21 cellular contexts compared by ENCODE assay signal in genomic region chr22:40519948-40520331, GRCh38.
DNase-seq lines count a peak whose midpoint lies in the region; ATAC-seq and TF ChIP-seq lines count a peak whose summit lies in the region.
"Had no signal": no experiment of that assay in that cellular context is flagged by ENCODE, and none has a peak within 500 bp of the region (broad histone marks: within the 10 kb centered on the region; RNA-seq: fewer than 3 reads in every experiment).

No MANE protein-coding gene starts in this region.

- H3K27me3 Mint-ChIP-seq in CD4-positive, alpha-beta T cell, result no peaks in the 10 kb centered on the region
- no peaks in the 10 kb centered on the region for H3K27me3 Mint-ChIP-seq in CD8-positive, alpha-beta memory T cell
- no peaks in the 10 kb centered on the region for H3K27me3 Mint-ChIP-seq in activated naive CD8-positive, alpha-beta T cell treated with anti-CD3 and anti-CD28 coated beads, Interleukin-2, amount 10 ng/mL, durations not matched to agents 7 days and 5 days

- TF ChIP-seq CTCF in CD4-positive, alpha-beta T cell (IDR thresholded peaks at IDR 0.05), result no peak
- TF ChIP-seq CTCF in mucosa of descending colon (IDR thresholded peaks at IDR 0.05), result no peak

- H3K4me1 Mint-ChIP-seq in CD4-positive, alpha-beta T cell (ENCODE audit: low read depth), result peaks cover 58% of the 10 kb centered on the region
- H3K4me1 Mint-ChIP-seq in CD8-positive, alpha-beta memory T cell, result peaks cover 22 to 32% (median 28%) of the 10 kb centered on the region in 3 donors
- peaks cover 34% of the 10 kb centered on the region for H3K4me1 Mint-ChIP-seq in activated naive CD8-positive, alpha-beta T cell treated with anti-CD3 and anti-CD28 coated beads, Interleukin-2, amount 10 ng/mL, durations not matched to agents 7 days and 5 days

- H3K9me3 Mint-ChIP-seq in CD4-positive, alpha-beta T cell, result no peaks in the 10 kb centered on the region
- H3K9me3 Mint-ChIP-seq in CD8-positive, alpha-beta memory T cell, result no peaks in the 10 kb centered on the region
- H3K9me3 Mint-ChIP-seq in activated naive CD8-positive, alpha-beta T cell treated with anti-CD3 and anti-CD28 coated beads, Interleukin-2, amount 10 ng/mL, durations not matched to agents 7 days and 5 days, result no peaks in the 10 kb centered on the region
- H3K9me3 Mint-ChIP-seq: immature natural killer cell had no signal

- POLR2A ChIA-PET in CD4-positive, alpha-beta T cell (lab: Charles Lee), result interaction anchor here (1.9 kb wide), 1 partner anchor 14 kb away, joined by 11 read pairs; no protein-coding TSS in a partner anchor
- POLR2A ChIA-PET in CD8-positive, alpha-beta memory T cell (lab: Charles Lee), result no interaction called here
- POLR2A ChIA-PET in activated naive CD8-positive, alpha-beta T cell treated with anti-CD3 and anti-CD28 coated beads, Interleukin-2, amount 10 ng/mL, durations not matched to agents 7 days and 5 days (lab: Charles Lee), result interaction anchor here (1.1 to 1.7 kb wide), 2 partner anchors 14 to 117 kb away, joined by 4 to 6 read pairs; partner anchors contain the start of gene MRTFA

- no peaks in the 10 kb centered on the region for H3K36me3 ChIP-seq in CD8-positive, alpha-beta memory T cell (ENCODE audit: insufficient read depth, low read length)
- H3K36me3 ChIP-seq in mucosa of descending colon (ENCODE audit: low read depth), result no peaks in the 10 kb centered on the region
- H3K36me3 ChIP-seq: BE2C, sigmoid colon had no signal

- H3K36me3 Mint-ChIP-seq in CD4-positive, alpha-beta T cell (ENCODE audit: low read depth), result peaks cover 35% of the 10 kb centered on the region
- H3K36me3 Mint-ChIP-seq in CD8-positive, alpha-beta memory T cell, result peaks cover 4 to 15% (median 4%) of the 10 kb centered on the region in 3 donors
- H3K36me3 Mint-ChIP-seq in activated naive CD8-positive, alpha-beta T cell treated with anti-CD3 and anti-CD28 coated beads, Interleukin-2, amount 10 ng/mL, durations not matched to agents 7 days and 5 days, result peaks cover 18% of the 10 kb centered on the region

- H3K4me3 ChIP-seq in CD8-positive, alpha-beta memory T cell (ENCODE audit: low read length), result no peak overlapping the region
- H3K4me3 ChIP-seq in mucosa of descending colon, result no peak overlapping the region
- H3K4me3 ChIP-seq: heart right ventricle, sigmoid colon had no signal

- DNase-seq in CD4-positive, alpha-beta T cell, result no peak
- DNase-seq in CD8-positive, alpha-beta memory T cell, result no peak
- DNase-seq in activated naive CD8-positive, alpha-beta T cell treated with anti-CD3 and anti-CD28 coated beads, Interleukin-2, amount 10 ng/mL, durations not matched to agents 7 days and 5 days, result no peak
- DNase-seq in mucosa of descending colon (no peak), T-helper 9 cell (no peak), KBM-7 (no peak), HuH-7 (ENCODE audit: low spot score) (no peak)
- DNase-seq: activated effector memory CD4-positive, alpha-beta T cell treated with Interleukin-2 at 50 U/mL for 16 hours; BE2C; GDM1; H9; heart right ventricle; NCI-H1417; NCI-H526; SIG-M5; sigmoid colon; stimulated activated CD4-positive, alpha-beta T cell treated with anti-CD3 and anti-CD28 coated beads, Interleukin-1b, Interleukin-23, amount 100 ng/mL, for 48 hours had no signal

- H3K4me3 Mint-ChIP-seq in CD4-positive, alpha-beta T cell, result peak overlapping the region; percentile 5
- H3K4me3 Mint-ChIP-seq in CD8-positive, alpha-beta memory T cell, result peak overlapping the region in 4 of 7 donors; percentile 5 to 33 (median 22)
- peak overlapping the region; percentile 44 for H3K4me3 Mint-ChIP-seq in activated naive CD8-positive, alpha-beta T cell treated with anti-CD3 and anti-CD28 coated beads, Interleukin-2, amount 10 ng/mL, durations not matched to agents 7 days and 5 days
- H3K4me3 Mint-ChIP-seq: H9 had no signal

- in situ Hi-C loops in KBM-7 (cut with MboI; ENCODE audit: low pct_unique_long_range_greater_than_20kb, low sequenced_read_pairs), result no loop called here

- peak overlapping the region; percentile 94 for H3K27ac Mint-ChIP-seq in CD4-positive, alpha-beta T cell
- H3K27ac Mint-ChIP-seq in CD8-positive, alpha-beta memory T cell, result peak overlapping the region; percentile 3 to 93 (median 58)
- peak overlapping the region; percentile 64 for H3K27ac Mint-ChIP-seq in activated naive CD8-positive, alpha-beta T cell treated with anti-CD3 and anti-CD28 coated beads, Interleukin-2, amount 10 ng/mL, durations not matched to agents 7 days and 5 days

- intact Hi-C loops in CD4-positive, alpha-beta T cell (cut with DNase I, micrococcal nuclease), result loop anchor here (5.0 to 10.0 kb wide), 2 partner anchors 55 to 237 kb away; no protein-coding TSS in a partner anchor
- intact Hi-C loops in mucosa of descending colon (cut with DNase I, micrococcal nuclease), result no loop called here

- no peaks in the 10 kb centered on the region for H3K9me3 ChIP-seq in CD4-positive, alpha-beta T cell (ENCODE audit: control insufficient read depth, low read length)
- H3K9me3 ChIP-seq in CD8-positive, alpha-beta memory T cell (ENCODE audit: low read length), result no peaks in the 10 kb centered on the region
- no peaks in the 10 kb centered on the region for H3K9me3 ChIP-seq in mucosa of descending colon
- H3K9me3 ChIP-seq: BE2C, sigmoid colon had no signal

- H3K27ac ChIP-seq in CD4-positive, alpha-beta T cell (ENCODE audit: low read depth, low read length), result no peak overlapping the region
- no peak overlapping the region for H3K27ac ChIP-seq in CD8-positive, alpha-beta memory T cell (ENCODE audit: low read depth, low read length)
- H3K27ac ChIP-seq: parathyroid adenoma, sigmoid colon, VCaP had no signal

- peaks cover 25% of the 10 kb centered on the region for H3K4me1 ChIP-seq in CD8-positive, alpha-beta memory T cell (ENCODE audit: insufficient read depth, low read length)
- peaks cover 10% of the 10 kb centered on the region for H3K4me1 ChIP-seq in mucosa of descending colon (ENCODE audit: low read depth)
- H3K4me1 ChIP-seq: BE2C, parathyroid adenoma had no signal

- ATAC-seq in CD4-positive, alpha-beta T cell (ENCODE audit: poor library complexity), result peak; percentile 37
- no peak for ATAC-seq in activated naive CD8-positive, alpha-beta T cell treated with anti-CD3 and anti-CD28 coated beads, Interleukin-2, amount 10 ng/mL, durations not matched to agents 7 days and 5 days (ENCODE audit: low read depth)
- ATAC-seq in mucosa of descending colon (peak; percentile 39), GM19035 (IDR thresholded peaks at IDR 0.05; ENCODE audit: unreplicated experiment) (no peak)
- ATAC-seq: heart right ventricle had no signal

- no peaks in the 10 kb centered on the region for H3K27me3 ChIP-seq in CD4-positive, alpha-beta T cell (ENCODE audit: control insufficient read depth, insufficient read depth, low read length)
- H3K27me3 ChIP-seq in CD8-positive, alpha-beta memory T cell (ENCODE audit: insufficient read depth, low read length, poor library complexity, severe bottlenecking), result no peaks in the 10 kb centered on the region
- H3K27me3 ChIP-seq: BE2C, heart right ventricle, sigmoid colon had no signal

- CTCF ChIA-PET in CD4-positive, alpha-beta T cell (lab: Charles Lee), result interaction anchor here (1.1 to 2.0 kb wide), 2 partner anchors 14 to 83 kb away, joined by 3 to 5 read pairs; no protein-coding TSS in a partner anchor
- CTCF ChIA-PET in CD8-positive, alpha-beta memory T cell (lab: Charles Lee), result interaction anchor here (1.0 to 1.4 kb wide), 2 partner anchors 11 to 126 kb away, joined by 3 to 4 read pairs; no protein-coding TSS in a partner anchor

Comparison
In these comparisons a context has a peak if more than half of its experiments do, and no peak if none do; other contexts are left out.
1. ATAC-seq: peak in CD4-positive, alpha-beta T cell (single experiment) and mucosa of descending colon (single experiment); none in activated naive CD8-positive, alpha-beta T cell treated with anti-CD3 and anti-CD28 coated beads, Interleukin-2, amount 10 ng/mL, durations not matched to agents 7 days and 5 days (single experiment) and GM19035 (single experiment).
2. intact Hi-C loops: an anchor here in CD4-positive, alpha-beta T cell (5.0 to 10.0 kb wide); none called in mucosa of descending colon.
3. Peak in every context shown above with its lines, with median percentiles within 50 percentile points of each other: H3K27ac Mint-ChIP-seq and H3K4me3 Mint-ChIP-seq.